In the genomic region with DNA sequence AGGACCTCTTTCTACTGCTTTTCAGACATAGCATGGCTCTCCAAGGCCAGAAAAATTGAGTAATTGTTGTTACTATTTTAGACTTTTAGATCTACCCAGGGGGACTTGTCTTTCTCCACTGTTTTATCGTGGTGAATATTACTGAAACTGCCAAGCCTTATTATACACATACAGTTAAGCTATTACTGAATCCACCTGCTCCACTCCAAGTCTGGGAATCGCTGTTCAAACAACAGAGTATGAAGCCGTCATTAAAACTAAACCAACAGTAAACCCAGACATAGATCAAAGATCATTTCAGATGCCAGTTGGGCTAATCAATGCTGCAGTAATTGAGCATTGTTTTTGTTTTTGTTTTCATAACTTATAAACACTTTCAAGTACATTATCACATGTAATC, we compare ENCODE assay signal across 14 cellular contexts.
DNase-seq lines count a peak whose midpoint lies in the region; ATAC-seq and TF ChIP-seq lines count a peak whose summit lies in the region.
"Had no signal": no experiment of that assay in that cellular context is flagged by ENCODE, and none has a peak within 500 bp of the region (broad histone marks: within the 10 kb centered on the region; RNA-seq: fewer than 3 reads in every experiment).

No MANE protein-coding gene starts in this region.

- POLR2A ChIA-PET in CD4-positive, alpha-beta T cell (lab: Charles Lee): no interaction called here

- no peaks in the 10 kb centered on the region for H3K27me3 ChIP-seq in parathyroid adenoma (ENCODE audit: control insufficient read depth, insufficient read depth, low read length)
- no peaks in the 10 kb centered on the region for H3K27me3 ChIP-seq in CD4-positive, alpha-beta T cell (ENCODE audit: control insufficient read depth, insufficient read depth, low read length)

- CTCF ChIA-PET in CD4-positive, alpha-beta T cell (lab: Charles Lee): no interaction called here
- CTCF ChIA-PET in activated CD8-positive, alpha-beta memory T cell treated with anti-CD3 and anti-CD28 coated beads, Interleukin-2, amount 10 ng/mL, durations not matched to agents 7 days and 5 days (lab: Charles Lee): no interaction called here

- H3K4me1 ChIP-seq in parathyroid adenoma: peaks cover 73% of the 10 kb centered on the region

- no peak overlapping the region for H3K4me3 Mint-ChIP-seq in CD4-positive, alpha-beta T cell
- no peak overlapping the region for H3K4me3 Mint-ChIP-seq in activated CD8-positive, alpha-beta memory T cell treated with anti-CD3 and anti-CD28 coated beads, Interleukin-2, amount 10 ng/mL, durations not matched to agents 7 days and 5 days
- H3K4me3 Mint-ChIP-seq: T-helper 17 cell had no signal

- no peak overlapping the region for H3K4me2 ChIP-seq in parathyroid adenoma (ENCODE audit: low read length)

- no peak for TF ChIP-seq CTCF in parathyroid adenoma (IDR thresholded peaks at IDR 0.05)
- TF ChIP-seq CTCF in CD4-positive, alpha-beta T cell (IDR thresholded peaks at IDR 0.05): no peak

- intact Hi-C loops in CD4-positive, alpha-beta T cell (cut with DNase I, micrococcal nuclease): no loop called here

- peak overlapping the region; percentile 57 for H2AFZ ChIP-seq in parathyroid adenoma

- H3K4me1 Mint-ChIP-seq in CD4-positive, alpha-beta T cell (ENCODE audit: low read depth): no peaks in the 10 kb centered on the region
- H3K4me1 Mint-ChIP-seq in activated CD8-positive, alpha-beta memory T cell treated with anti-CD3 and anti-CD28 coated beads, Interleukin-2, amount 10 ng/mL, durations not matched to agents 7 days and 5 days: no peaks in the 10 kb centered on the region
- H3K4me1 Mint-ChIP-seq: T-helper 17 cell had no signal

- H3K27me3 Mint-ChIP-seq in CD4-positive, alpha-beta T cell: no peaks in the 10 kb centered on the region
- no peaks in the 10 kb centered on the region for H3K27me3 Mint-ChIP-seq in activated CD8-positive, alpha-beta memory T cell treated with anti-CD3 and anti-CD28 coated beads, Interleukin-2, amount 10 ng/mL, durations not matched to agents 7 days and 5 days
- H3K27me3 Mint-ChIP-seq: T-helper 17 cell had no signal

- no peaks in the 10 kb centered on the region for H3K36me3 Mint-ChIP-seq in CD4-positive, alpha-beta T cell (ENCODE audit: low read depth)
- H3K36me3 Mint-ChIP-seq in activated CD8-positive, alpha-beta memory T cell treated with anti-CD3 and anti-CD28 coated beads, Interleukin-2, amount 10 ng/mL, durations not matched to agents 7 days and 5 days: no peaks in the 10 kb centered on the region

- no peaks in the 10 kb centered on the region for H3K9me3 ChIP-seq in parathyroid adenoma (ENCODE audit: control insufficient read depth, low read length)
- no peaks in the 10 kb centered on the region for H3K9me3 ChIP-seq in CD4-positive, alpha-beta T cell (ENCODE audit: control insufficient read depth, low read length)

- no peak for ATAC-seq in CD4-positive, alpha-beta T cell (ENCODE audit: poor library complexity)
- no peak for ATAC-seq in activated CD8-positive, alpha-beta memory T cell treated with anti-CD3 and anti-CD28 coated beads, Interleukin-2, amount 10 ng/mL, durations not matched to agents 7 days and 5 days
- ATAC-seq: T-helper 17 cell had no signal

- H3K27ac ChIP-seq in parathyroid adenoma: peak overlapping the region; percentile 99
- no peak overlapping the region for H3K27ac ChIP-seq in CD4-positive, alpha-beta T cell (ENCODE audit: low read depth, low read length)

- H3K36me3 ChIP-seq in parathyroid adenoma (ENCODE audit: control insufficient read depth, insufficient read depth, low read length): no peaks in the 10 kb centered on the region

- no peak overlapping the region for H3K27ac Mint-ChIP-seq in CD4-positive, alpha-beta T cell
- H3K27ac Mint-ChIP-seq in activated CD8-positive, alpha-beta memory T cell treated with anti-CD3 and anti-CD28 coated beads, Interleukin-2, amount 10 ng/mL, durations not matched to agents 7 days and 5 days: no peak overlapping the region
- H3K27ac Mint-ChIP-seq: T-helper 17 cell had no signal

- H3K9me3 Mint-ChIP-seq in CD4-positive, alpha-beta T cell: no peaks in the 10 kb centered on the region
- peaks cover 2% of the 10 kb centered on the region for H3K9me3 Mint-ChIP-seq in activated CD8-positive, alpha-beta memory T cell treated with anti-CD3 and anti-CD28 coated beads, Interleukin-2, amount 10 ng/mL, durations not matched to agents 7 days and 5 days (ENCODE audit: low read depth)

- no peak overlapping the region for H3K4me3 ChIP-seq in parathyroid adenoma (ENCODE audit: low read depth, low read length)

- no peak overlapping the region for H3K9ac ChIP-seq in parathyroid adenoma

- H3K79me2 ChIP-seq in parathyroid adenoma: peaks cover 2% of the 10 kb centered on the region

- DNase-seq in NCI-H2107 treated with DMSO at 0.1 percent for 48 hours (lab: John Stamatoyannopoulos, UW; ENCODE audit: unreplicated experiment): peak; percentile 39
- no peak for DNase-seq in NCI-H2107 (lab: John Stamatoyannopoulos, UW)
- DNase-seq in NCI-H1436 (lab: John Stamatoyannopoulos, UW): peak; percentile 36
- DNase-seq in NCI-H774 (lab: John Stamatoyannopoulos, UW): peak; percentile 61
- DNase-seq in CD4-positive, alpha-beta T cell: no peak
- DNase-seq in activated CD8-positive, alpha-beta memory T cell treated with anti-CD3 and anti-CD28 coated beads, Interleukin-2, amount 10 ng/mL, durations not matched to agents 7 days and 5 days: no peak
- no peak for DNase-seq in amygdala (lab: John Stamatoyannopoulos, UW)
- DNase-seq: C1 segment of cervical spinal cord, DMS 273 treated with DMSO at 0.1 percent for 48 hours, KG1, NCI-H2081 treated with DMSO at 0.1 percent for 48 hours, NCI-H446 treated with DMSO at 0.1 percent for 48 hours, T-helper 17 cell had no signal

Comparison
In these comparisons a context has a peak if more than half of its experiments do, and no peak if none do; other contexts are left out.
1. DNase-seq: peak in NCI-H2107 treated with DMSO at 0.1 percent for 48 hours (single experiment), NCI-H1436 (single experiment) and NCI-H774 (single experiment); none in NCI-H2107 (single experiment), CD4-positive, alpha-beta T cell (0 of 10), activated CD8-positive, alpha-beta memory T cell treated with anti-CD3 and anti-CD28 coated beads, Interleukin-2, amount 10 ng/mL, durations not matched to agents 7 days and 5 days (single experiment) and amygdala (0 of 56).